ENCODE assay signal across 2 cellular contexts in genomic region chr7:98322331-98323260, GRCh38.
TF ChIP-seq lines count a peak whose summit lies in the region.

No MANE protein-coding gene starts in this region.

TF ChIP-seq in A549, 52 proteins besides CTCF, POLR2A, EP300 and RAD21 (continued from another document):
- TF ChIP-seq, protein P1, sequence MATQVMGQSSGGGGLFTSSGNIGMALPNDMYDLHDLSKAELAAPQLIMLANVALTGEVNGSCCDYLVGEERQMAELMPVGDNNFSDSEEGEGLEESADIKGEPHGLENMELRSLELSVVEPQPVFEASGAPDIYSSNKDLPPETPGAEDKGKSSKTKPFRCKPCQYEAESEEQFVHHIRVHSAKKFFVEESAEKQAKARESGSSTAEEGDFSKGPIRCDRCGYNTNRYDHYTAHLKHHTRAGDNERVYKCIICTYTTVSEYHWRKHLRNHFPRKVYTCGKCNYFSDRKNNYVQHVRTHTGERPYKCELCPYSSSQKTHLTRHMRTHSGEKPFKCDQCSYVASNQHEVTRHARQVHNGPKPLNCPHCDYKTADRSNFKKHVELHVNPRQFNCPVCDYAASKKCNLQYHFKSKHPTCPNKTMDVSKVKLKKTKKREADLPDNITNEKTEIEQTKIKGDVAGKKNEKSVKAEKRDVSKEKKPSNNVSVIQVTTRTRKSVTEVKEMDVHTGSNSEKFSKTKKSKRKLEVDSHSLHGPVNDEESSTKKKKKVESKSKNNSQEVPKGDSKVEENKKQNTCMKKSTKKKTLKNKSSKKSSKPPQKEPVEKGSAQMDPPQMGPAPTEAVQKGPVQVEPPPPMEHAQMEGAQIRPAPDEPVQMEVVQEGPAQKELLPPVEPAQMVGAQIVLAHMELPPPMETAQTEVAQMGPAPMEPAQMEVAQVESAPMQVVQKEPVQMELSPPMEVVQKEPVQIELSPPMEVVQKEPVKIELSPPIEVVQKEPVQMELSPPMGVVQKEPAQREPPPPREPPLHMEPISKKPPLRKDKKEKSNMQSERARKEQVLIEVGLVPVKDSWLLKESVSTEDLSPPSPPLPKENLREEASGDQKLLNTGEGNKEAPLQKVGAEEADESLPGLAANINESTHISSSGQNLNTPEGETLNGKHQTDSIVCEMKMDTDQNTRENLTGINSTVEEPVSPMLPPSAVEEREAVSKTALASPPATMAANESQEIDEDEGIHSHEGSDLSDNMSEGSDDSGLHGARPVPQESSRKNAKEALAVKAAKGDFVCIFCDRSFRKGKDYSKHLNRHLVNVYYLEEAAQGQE (IDR thresholded peaks at IDR 0.05): no peak
- TF ChIP-seq MAX (IDR thresholded peaks at IDR 0.05) (no peak), HMGXB4 (CRISPR knock-in tag; IDR thresholded peaks at IDR 0.05; ENCODE audit: borderline replicate concordance) (no peak), CBX2 (IDR thresholded peaks at IDR 0.05; ENCODE audit: borderline replicate concordance, low read depth) (no peak)
TF ChIP-seq in A549: peak in this region for 0.

TF ChIP-seq in Ishikawa, 13 proteins besides CTCF, POLR2A, EP300 and RAD21 (continued from another document):
- TF ChIP-seq NFIC (IDR thresholded peaks at IDR 0.05): no peak
